ENCODE assay signal across 8 cellular contexts in genomic region chr19:33521480-33522370, GRCh38. TPM values are rescaled to one million over a fixed set of nuclear protein-coding genes. Genes with fewer than 3 reads are reported as not detected.
DNase-seq lines count a peak whose midpoint lies in the region; ATAC-seq and TF ChIP-seq lines count a peak whose summit lies in the region.

PEPD (minus strand) TSS chr19:33521791; CDS start chr19:33521760, 31 bp downstream.

- peak within 1 kb of the TSS; percentile 99 for H3K4me2 ChIP-seq in KMS-11

- peak; percentile 90 for DNase-seq in DMS53 (lab: John Stamatoyannopoulos, UW)
- peak; percentile 86 for DNase-seq in RKO (ENCODE audit: low spot score)
- peak; percentile 67 to 72 for DNase-seq in activated T-helper 1 cell treated with anti-CD3 and anti-CD28 coated beads, Interleukin-2, amount 50 U/mL, for 16 hours (ENCODE audit: low read depth in 1 of 2, low spot score in 1 of 2)
- peak; percentile 85 for DNase-seq in fibroblast of mammary gland (ENCODE audit: low read depth)
- peak; percentile 63 for DNase-seq in natural killer cell
- peak; percentile 58 to 84 (median 75) for DNase-seq in stimulated activated naive CD4-positive, alpha-beta T cell (lab: John Stamatoyannopoulos, UW)

- H3K4me1 ChIP-seq in KMS-11 (ENCODE audit: low read depth, poor library complexity, severe bottlenecking), result peaks cover 6% of the 10 kb centered on the region

- H3K36me3 ChIP-seq in KMS-11 (ENCODE audit: insufficient read depth), result no peaks in the 10 kb centered on the region

- peak within 1 kb of the TSS; percentile 11 to 69 for H3K27ac Mint-ChIP-seq in natural killer cell

- H3K4me1 Mint-ChIP-seq in natural killer cell, result peaks cover 19 to 27% of the 10 kb centered on the region in 2 donors

- H3K4me3 Mint-ChIP-seq in natural killer cell, result peak within 1 kb of the TSS; percentile 81

- H3K27ac ChIP-seq in KMS-11, result no peak within 1 kb of the TSS

- H2AFZ ChIP-seq in KMS-11 (ENCODE audit: low read depth), result peak within 1 kb of the TSS; percentile 92

- H3K27me3 ChIP-seq in KMS-11 (ENCODE audit: insufficient read depth, low read depth), result peaks cover 14% of the 10 kb centered on the region; the same call in 1 of the 2 replicates

- H3K36me3 Mint-ChIP-seq in natural killer cell, result no peaks in the 10 kb centered on the region

- H3K27me3 Mint-ChIP-seq in natural killer cell (ENCODE audit: low read depth in 2 of 2), result no peaks in the 10 kb centered on the region

- H3K79me2 ChIP-seq in KMS-11 (ENCODE audit: insufficient read depth, low read depth), result 0 out of 2 replicates have a peak, but pooled peaks cover 5% of the 10 kb centered on the region

- TF ChIP-seq CTCF in KMS-11 (conservative IDR thresholded peaks at IDR 0.05; ENCODE audit: low read depth, low read length), result no peak
- no peak for TF ChIP-seq CTCF in fibroblast of mammary gland (conservative IDR thresholded peaks at IDR 0.05; ENCODE audit: control insufficient read depth, insufficient read depth, low read depth, low read length)
- no peak for TF ChIP-seq CTCF in natural killer cell (IDR thresholded peaks at IDR 0.05)

- intact Hi-C loops in natural killer cell (cut with micrococcal nuclease), result no loop called here

- no peaks in the 10 kb centered on the region for H3K9me3 Mint-ChIP-seq in natural killer cell

- H3K9ac ChIP-seq in KMS-11, result peak within 1 kb of the TSS; percentile 68

- H4K20me1 ChIP-seq in KMS-11 (ENCODE audit: insufficient read depth), result no peaks in the 10 kb centered on the region

- ATAC-seq in GM21717 (IDR thresholded peaks at IDR 0.05; ENCODE audit: unreplicated experiment), result peak; percentile 85
- ATAC-seq in natural killer cell, result peak; percentile 89 to 94 (median 93)

- H3K4me3 ChIP-seq in KMS-11 (IDR thresholded peaks at IDR 0.05; ENCODE audit: insufficient read depth, low read depth, low read length) (no peak within 1 kb of the TSS), fibroblast of mammary gland (ENCODE audit: control insufficient read depth, low read depth, low read length) (peak within 1 kb of the TSS; percentile 69)

RNA-seq across cellular contexts. Expression of gene PEPD, which starts in this region (rescaled TPM):
- total RNA-seq in natural killer cell, result 10 to 100 TPM; 33.9 to 42.2 (median 40.9) TPM
